Comparison of ENCODE assay signal across 8 cellular contexts in genomic region chr9:97237951-97238851, GRCh38.
DNase-seq lines count a peak whose midpoint lies in the region; ATAC-seq and TF ChIP-seq lines count a peak whose summit lies in the region.

No MANE protein-coding gene starts in this region.

- intact Hi-C loops in Caco-2 (cut with micrococcal nuclease; ENCODE audit: unreplicated experiment) (loop anchor here (10.0 kb wide), 3 partner anchors 117 to 193 kb away; no protein-coding TSS in a partner anchor), lower lobe of right lung (cut with DNase I) (no loop called here)

- BruUV-seq in Caco-2 (replicated peaks; lab: Mats Ljungman, UMichigan): TSS peak; percentile 67

- H3K27ac Mint-ChIP-seq in Caco-2 (ENCODE audit: unreplicated experiment): peak overlapping the region; percentile 93

- H3K9me3 Mint-ChIP-seq in Caco-2 (ENCODE audit: unreplicated experiment): no peaks in the 10 kb centered on the region

- peaks cover 10% of the 10 kb centered on the region for H3K36me3 Mint-ChIP-seq in Caco-2 (ENCODE audit: insufficient read depth, unreplicated experiment)

- no peaks in the 10 kb centered on the region for H3K27me3 Mint-ChIP-seq in Caco-2 (ENCODE audit: insufficient read depth, unreplicated experiment)

- TF ChIP-seq CTCF in Caco-2 (IDR thresholded peaks at IDR 0.05; ENCODE audit: insufficient read depth in 1 of 2, low read depth in 1 of 2, low read length in 1 of 2, severe bottlenecking in 1 of 2, unreplicated experiment in 1 of 2) (no peak), lower lobe of right lung (IDR thresholded peaks at IDR 0.05) (no peak)

- H3K36me3 ChIP-seq in Caco-2 (ENCODE audit: control insufficient read depth, insufficient read depth, low read length) (no peaks in the 10 kb centered on the region; the same call in 1 of the 2 replicates), lower lobe of right lung (no peaks in the 10 kb centered on the region)

- peaks cover 23% of the 10 kb centered on the region for H3K4me1 Mint-ChIP-seq in Caco-2 (ENCODE audit: low read depth, unreplicated experiment)

- ATAC-seq in HG03175 (IDR thresholded peaks at IDR 0.05; ENCODE audit: unreplicated experiment) (peak; percentile 97), lower lobe of right lung (peak; percentile 97 to 99), HG03196 (IDR thresholded peaks at IDR 0.05; ENCODE audit: unreplicated experiment) (no peak)

- POLR2A ChIA-PET in Caco-2 (lab: Charles Lee): interaction anchor here (1.2 kb wide), 1 partner anchor 199 kb away, joined by 3 read pairs; no protein-coding TSS in a partner anchor

- peak overlapping the region; percentile 96 for H3K4me3 Mint-ChIP-seq in Caco-2 (ENCODE audit: unreplicated experiment)

- CTCF ChIA-PET in Caco-2 (lab: Charles Lee): interaction anchor here (1.6 kb wide), 1 partner anchor 16 kb away, joined by 6 read pairs; no protein-coding TSS in a partner anchor

- H3K27me3 ChIP-seq in Caco-2 (replicated peaks; ENCODE audit: control insufficient read depth, insufficient read depth, low read length) (no peaks in the 10 kb centered on the region), lower lobe of right lung (ENCODE audit: low read depth) (no peaks in the 10 kb centered on the region)

- H3K4me3 ChIP-seq in Caco-2 (ENCODE audit: low read depth, low read length) (peak overlapping the region; percentile 56), lower lobe of right lung (peak overlapping the region; percentile 72)

- H3K4me1 ChIP-seq in Caco-2 (peaks cover 35% of the 10 kb centered on the region), lower lobe of right lung (peaks cover 12% of the 10 kb centered on the region)

- peak overlapping the region; percentile 66 for H3K27ac ChIP-seq in lower lobe of right lung

- H3K9me3 ChIP-seq in Caco-2 (no peaks in the 10 kb centered on the region), lower lobe of right lung (no peaks in the 10 kb centered on the region)

- DNase-seq in Caco-2: peak; percentile 86 to 90
- peak; percentile 62 for DNase-seq in NCI-H82 treated with DMSO at 0.1 percent for 48 hours (lab: John Stamatoyannopoulos, UW; ENCODE audit: unreplicated experiment)
- DNase-seq in activated CD8-positive, alpha-beta memory T cell treated with anti-CD3 and anti-CD28 coated beads for 48 hours (ENCODE audit: low read depth in 2 of 3, low spot score in 2 of 3): peak; percentile 53 to 60 (median 55)
- peak; percentile 35 for DNase-seq in effector CD8-positive, alpha-beta T cell (lab: John Stamatoyannopoulos, UW)
- DNase-seq in lower lobe of right lung: peak; percentile 85
- DNase-seq in stimulated activated CD4-positive, alpha-beta T cell treated with anti-CD3 and anti-CD28 coated beads, Interleukin-4, amount 100 ng/mL, for 4 hours: peak; percentile 64

Comparison
In these comparisons a context has a peak if more than half of its experiments do, and no peak if none do; other contexts are left out.
1. DNase-seq: peak in every context shown above with its lines; median percentile 88 in Caco-2; 85 in lower lobe of right lung; 64 in stimulated activated CD4-positive, alpha-beta T cell treated with anti-CD3 and anti-CD28 coated beads, Interleukin-4, amount 100 ng/mL, for 4 hours; 62 in NCI-H82 treated with DMSO at 0.1 percent for 48 hours; 55 in activated CD8-positive, alpha-beta memory T cell treated with anti-CD3 and anti-CD28 coated beads for 48 hours; 35 in effector CD8-positive, alpha-beta T cell.